8 cellular contexts compared by ENCODE assay signal in genomic region chr16:1863681-1864460, GRCh38. TPM values are rescaled to one million over a fixed set of nuclear protein-coding genes. Genes with fewer than 3 reads are reported as not detected.
DNase-seq lines count a peak whose midpoint lies in the region; ATAC-seq and TF ChIP-seq lines count a peak whose summit lies in the region.

No MANE protein-coding gene starts in this region.

- DNase-seq in CD1c-positive myeloid dendritic cell (ENCODE audit: extremely low spot score) (peak; percentile 62), WTC11 (ENCODE audit: low spot score) (no peak), kidney glomerular epithelial cell (lab: John Stamatoyannopoulos, UW) (peak; percentile 64), OCI-M2 (lab: John Stamatoyannopoulos, UW; ENCODE audit: unreplicated experiment) (no peak)
- DNase-seq in stimulated activated naive B cell treated with anti-CD40 and anti-IgM and Interleukin-4, amounts not matched to agents 10 μg/mL and 1 μg/mL and 100 μg/mL, for 72 hours: no peak
- no peak for DNase-seq in activated CD4-positive, alpha-beta T cell treated with anti-CD3 and anti-CD28 coated beads for 1 hour

- H3K4me3 ChIP-seq in HEK293 (ENCODE audit: low read depth, low read length): no peak overlapping the region

- H3K27ac ChIP-seq in HEK293 (ENCODE audit: extremely low read depth, low read depth, low read length): no peak overlapping the region

- H3K9me3 Mint-ChIP-seq in WTC11: no peaks in the 10 kb centered on the region
- no peaks in the 10 kb centered on the region for H3K9me3 Mint-ChIP-seq in stimulated activated naive B cell treated with anti-CD40 and anti-IgM and Interleukin-4, amounts not matched to agents 10 μg/mL and 1 μg/mL and 100 μg/mL, for 72 hours

- no peaks in the 10 kb centered on the region for H3K4me1 Mint-ChIP-seq in WTC11
- no peaks in the 10 kb centered on the region for H3K4me1 Mint-ChIP-seq in stimulated activated naive B cell treated with anti-CD40 and anti-IgM and Interleukin-4, amounts not matched to agents 10 μg/mL and 1 μg/mL and 100 μg/mL, for 72 hours

- CTCF ChIA-PET in HEK293 (lab: Yijun Ruan, JAX): interaction anchor here (0.6 to 6.9 kb wide), 21 partner anchors 9 to 276 kb away, joined by 3 to 57 read pairs (median 4); partner anchors contain the start of gene RPL3L
- CTCF ChIA-PET in WTC11 (lab: Charles Lee): interaction anchor here (0.7 to 2.4 kb wide), 11 partner anchors 11 to 83 kb away, joined by 3 to 18 read pairs (median 4); partner anchors contain the start of genes NUBP2 and SPSB3

- TF ChIP-seq CTCF in HEK293 (tag by site-specific recombination; IDR thresholded peaks at IDR 0.05) (no peak), WTC11 (IDR thresholded peaks at IDR 0.05) (peak; percentile 62)

- H3K36me3 Mint-ChIP-seq in WTC11: no peaks in the 10 kb centered on the region
- H3K36me3 Mint-ChIP-seq in stimulated activated naive B cell treated with anti-CD40 and anti-IgM and Interleukin-4, amounts not matched to agents 10 μg/mL and 1 μg/mL and 100 μg/mL, for 72 hours: no peaks in the 10 kb centered on the region

- H3K27me3 Mint-ChIP-seq in WTC11 (ENCODE audit: low read depth): peaks cover 37% of the 10 kb centered on the region
- H3K27me3 Mint-ChIP-seq in stimulated activated naive B cell treated with anti-CD40 and anti-IgM and Interleukin-4, amounts not matched to agents 10 μg/mL and 1 μg/mL and 100 μg/mL, for 72 hours: peaks cover 10 to 20% of the 10 kb centered on the region in 2 donors

- POLR2A ChIA-PET in HEK293 (lab: Yijun Ruan, JAX): interaction anchor here (1.2 kb wide), 1 partner anchor 101 kb away, joined by 3 read pairs; the partner anchor contains the start of gene RPS2
- POLR2A ChIA-PET in WTC11 (lab: Charles Lee): no interaction called here

- no peaks in the 10 kb centered on the region for H3K9me3 ChIP-seq in HEK293 (ENCODE audit: control insufficient read depth, insufficient read depth, low read depth, low read length)

- no peaks in the 10 kb centered on the region for H3K36me3 ChIP-seq in HEK293 (ENCODE audit: control insufficient read depth in 2 of 2, insufficient read depth in 1 of 2, low read length in 2 of 2)

- ATAC-seq in WTC11 (no peak), GM19324 (IDR thresholded peaks at IDR 0.05; ENCODE audit: low FRiP score, unreplicated experiment) (no peak)
- no peak for ATAC-seq in stimulated activated naive B cell treated with anti-CD40 and anti-IgM and Interleukin-4, amounts not matched to agents 10 μg/mL and 1 μg/mL and 100 μg/mL, for 72 hours (replicated peaks)

- no peak overlapping the region for H3K4me3 Mint-ChIP-seq in WTC11
- no peak overlapping the region for H3K4me3 Mint-ChIP-seq in stimulated activated naive B cell treated with anti-CD40 and anti-IgM and Interleukin-4, amounts not matched to agents 10 μg/mL and 1 μg/mL and 100 μg/mL, for 72 hours

- no peak overlapping the region for H3K27ac Mint-ChIP-seq in WTC11
- H3K27ac Mint-ChIP-seq in stimulated activated naive B cell treated with anti-CD40 and anti-IgM and Interleukin-4, amounts not matched to agents 10 μg/mL and 1 μg/mL and 100 μg/mL, for 72 hours: no peak overlapping the region

- H3K4me1 ChIP-seq in HEK293 (ENCODE audit: control insufficient read depth, insufficient read depth, low read length): no peaks in the 10 kb centered on the region; the same call in 1 of the 2 replicates

TF ChIP-seq in HEK293, 187 proteins besides CTCF, POLR2A, EP300 and RAD21 (continues in another document):
- peak; percentile 51; the same call in 1 of the 2 replicates for TF ChIP-seq KLF10 (tag by site-specific recombination; IDR thresholded peaks at IDR 0.05)
- TF ChIP-seq ZNF133 (tag by site-specific recombination; IDR thresholded peaks at IDR 0.05): no peak
- TF ChIP-seq GLIS1 (tag by site-specific recombination; IDR thresholded peaks at IDR 0.05): 0 out of 2 replicates have a peak, but pooled peaks have one; percentile 49
- TF ChIP-seq ATF2 (tag by site-specific recombination; IDR thresholded peaks at IDR 0.05; ENCODE audit: low read depth): no peak
- TF ChIP-seq ZNF623 (tag by site-specific recombination; IDR thresholded peaks at IDR 0.05): no peak
- 0 out of 2 replicates have a peak, but pooled peaks have one; percentile 25 for TF ChIP-seq ZEB2 (tag by site-specific recombination; IDR thresholded peaks at IDR 0.05)
- no peak for TF ChIP-seq ZNF645 (tag by site-specific recombination; IDR thresholded peaks at IDR 0.05)

TF ChIP-seq in WTC11, 78 proteins besides CTCF, POLR2A, EP300 and RAD21 (continues in another document):
- TF ChIP-seq, protein P1, sequence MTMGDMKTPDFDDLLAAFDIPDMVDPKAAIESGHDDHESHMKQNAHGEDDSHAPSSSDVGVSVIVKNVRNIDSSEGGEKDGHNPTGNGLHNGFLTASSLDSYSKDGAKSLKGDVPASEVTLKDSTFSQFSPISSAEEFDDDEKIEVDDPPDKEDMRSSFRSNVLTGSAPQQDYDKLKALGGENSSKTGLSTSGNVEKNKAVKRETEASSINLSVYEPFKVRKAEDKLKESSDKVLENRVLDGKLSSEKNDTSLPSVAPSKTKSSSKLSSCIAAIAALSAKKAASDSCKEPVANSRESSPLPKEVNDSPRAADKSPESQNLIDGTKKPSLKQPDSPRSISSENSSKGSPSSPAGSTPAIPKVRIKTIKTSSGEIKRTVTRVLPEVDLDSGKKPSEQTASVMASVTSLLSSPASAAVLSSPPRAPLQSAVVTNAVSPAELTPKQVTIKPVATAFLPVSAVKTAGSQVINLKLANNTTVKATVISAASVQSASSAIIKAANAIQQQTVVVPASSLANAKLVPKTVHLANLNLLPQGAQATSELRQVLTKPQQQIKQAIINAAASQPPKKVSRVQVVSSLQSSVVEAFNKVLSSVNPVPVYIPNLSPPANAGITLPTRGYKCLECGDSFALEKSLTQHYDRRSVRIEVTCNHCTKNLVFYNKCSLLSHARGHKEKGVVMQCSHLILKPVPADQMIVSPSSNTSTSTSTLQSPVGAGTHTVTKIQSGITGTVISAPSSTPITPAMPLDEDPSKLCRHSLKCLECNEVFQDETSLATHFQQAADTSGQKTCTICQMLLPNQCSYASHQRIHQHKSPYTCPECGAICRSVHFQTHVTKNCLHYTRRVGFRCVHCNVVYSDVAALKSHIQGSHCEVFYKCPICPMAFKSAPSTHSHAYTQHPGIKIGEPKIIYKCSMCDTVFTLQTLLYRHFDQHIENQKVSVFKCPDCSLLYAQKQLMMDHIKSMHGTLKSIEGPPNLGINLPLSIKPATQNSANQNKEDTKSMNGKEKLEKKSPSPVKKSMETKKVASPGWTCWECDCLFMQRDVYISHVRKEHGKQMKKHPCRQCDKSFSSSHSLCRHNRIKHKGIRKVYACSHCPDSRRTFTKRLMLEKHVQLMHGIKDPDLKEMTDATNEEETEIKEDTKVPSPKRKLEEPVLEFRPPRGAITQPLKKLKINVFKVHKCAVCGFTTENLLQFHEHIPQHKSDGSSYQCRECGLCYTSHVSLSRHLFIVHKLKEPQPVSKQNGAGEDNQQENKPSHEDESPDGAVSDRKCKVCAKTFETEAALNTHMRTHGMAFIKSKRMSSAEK (CRISPR knock-in tag; IDR thresholded peaks at IDR 0.05; ENCODE audit: borderline replicate concordance): no peak
- TF ChIP-seq NR3C1 (CRISPR knock-in tag; conservative IDR thresholded peaks at IDR 0.05; ENCODE audit: low read depth) (no peak), ESRRA (CRISPR knock-in tag; IDR thresholded peaks at IDR 0.05; ENCODE audit: borderline replicate concordance) (no peak), CREB1 (CRISPR knock-in tag; IDR thresholded peaks at IDR 0.05) (no peak), ZNF138 (CRISPR knock-in tag; conservative IDR thresholded peaks at IDR 0.05) (no peak), ZNF232 (CRISPR knock-in tag; IDR thresholded peaks at IDR 0.05) (no peak), RELA (CRISPR knock-in tag; IDR thresholded peaks at IDR 0.05; ENCODE audit: borderline replicate concordance) (no peak), IRF2 (CRISPR knock-in tag; IDR thresholded peaks at IDR 0.05; ENCODE audit: borderline replicate concordance, low read depth) (no peak), FOXK1 (CRISPR knock-in tag; IDR thresholded peaks at IDR 0.05) (no peak), ZNF281 (CRISPR knock-in tag; IDR thresholded peaks at IDR 0.05) (no peak), GTF2I (CRISPR knock-in tag; conservative IDR thresholded peaks at IDR 0.05) (no peak), ELF4 (CRISPR knock-in tag; IDR thresholded peaks at IDR 0.05; ENCODE audit: low read depth) (no peak)
- TF ChIP-seq, protein P2, sequence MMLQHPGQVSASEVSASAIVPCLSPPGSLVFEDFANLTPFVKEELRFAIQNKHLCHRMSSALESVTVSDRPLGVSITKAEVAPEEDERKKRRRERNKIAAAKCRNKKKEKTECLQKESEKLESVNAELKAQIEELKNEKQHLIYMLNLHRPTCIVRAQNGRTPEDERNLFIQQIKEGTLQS (CRISPR knock-in tag; conservative IDR thresholded peaks at IDR 0.05): no peak

RNA-seq across cellular contexts. Expression of gene MEIOB, which starts 8.1 kb away (rescaled TPM):
- 1.4 to 3.9 TPM (median 3.3 TPM) in 3 replicates for total RNA-seq in WTC11 (2021)

RNA-seq across cellular contexts. Expression of gene FAHD1, which starts 36.9 kb away (rescaled TPM):
- 14.3 to 19.5 TPM (median 19.4 TPM) in 3 replicates for total RNA-seq in WTC11 (2021)

RNA-seq across cellular contexts. Expression of gene HAGH, which starts 37.2 kb away (rescaled TPM):
- 36.0 to 43.1 TPM (median 38.2 TPM) in 3 replicates for total RNA-seq in WTC11 (2021)

RNA-seq across cellular contexts. Expression of gene HS3ST6, which starts 54.3 kb away (rescaled TPM):
- total RNA-seq in WTC11 (2021): 0.41 to 1.0 TPM (median 0.50 TPM) in 3 replicates

Comparison
In these comparisons a context has a peak if more than half of its experiments do, and no peak if none do; other contexts are left out.
1. DNase-seq: peak in CD1c-positive myeloid dendritic cell (single experiment) and kidney glomerular epithelial cell (single experiment); none in WTC11 (single experiment), stimulated activated naive B cell treated with anti-CD40 and anti-IgM and Interleukin-4, amounts not matched to agents 10 μg/mL and 1 μg/mL and 100 μg/mL, for 72 hours (single experiment), activated CD4-positive, alpha-beta T cell treated with anti-CD3 and anti-CD28 coated beads for 1 hour (single experiment) and OCI-M2 (single experiment).